1 cellular context compared by ENCODE assay signal in the genomic region with DNA sequence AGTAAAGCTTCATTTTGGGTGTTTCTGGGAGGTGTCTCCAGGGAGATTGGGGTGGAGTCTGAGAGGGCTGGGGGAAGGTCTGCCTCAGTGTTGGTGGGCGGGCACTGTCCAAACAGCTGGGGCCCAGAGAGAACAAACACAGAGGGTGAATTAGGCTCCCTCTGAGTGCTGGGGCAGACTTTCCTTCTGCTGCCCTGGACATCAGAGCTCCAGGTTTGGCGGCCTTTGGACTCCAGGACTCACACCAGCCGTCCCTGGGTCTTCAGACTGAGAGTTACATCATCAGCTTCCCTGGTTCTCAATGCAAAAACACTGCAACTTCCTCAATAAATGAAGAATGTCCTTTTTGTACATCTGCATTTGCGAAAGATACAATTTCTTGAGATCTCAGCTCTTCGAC.
TF ChIP-seq lines count a peak whose summit lies in the region.

No MANE protein-coding gene starts in this region.

TF ChIP-seq in HepG2, 621 proteins besides CTCF, POLR2A, EP300 and RAD21 (continued from another document and continues in another):
- TF ChIP-seq FOXK2 (IDR thresholded peaks at IDR 0.05) (no peak), STAT6 (CRISPR knock-in tag; IDR thresholded peaks at IDR 0.05; ENCODE audit: borderline replicate concordance) (no peak), SNRNP70 (IDR thresholded peaks at IDR 0.05; ENCODE audit: low read depth, low read length) (no peak), RXRB (CRISPR knock-in tag; IDR thresholded peaks at IDR 0.05; ENCODE audit: borderline replicate concordance) (peak; percentile 56; the same call in 1 of the 2 replicates), ZBTB38 (CRISPR knock-in tag; IDR thresholded peaks at IDR 0.05) (0 out of 2 replicates have a peak, but pooled peaks have one; percentile 17), ZNF572 (CRISPR knock-in tag; IDR thresholded peaks at IDR 0.05) (no peak), PAF1 (CRISPR knock-in tag; IDR thresholded peaks at IDR 0.05) (no peak), TEAD2 (CRISPR knock-in tag; IDR thresholded peaks at IDR 0.05) (no peak), ZNF430 (CRISPR knock-in tag; IDR thresholded peaks at IDR 0.05) (no peak), IRX3 (CRISPR knock-in tag; IDR thresholded peaks at IDR 0.05; ENCODE audit: borderline replicate concordance, low read depth) (no peak), BCL6 (CRISPR knock-in tag; IDR thresholded peaks at IDR 0.05) (peak; percentile 42; the same call in 1 of the 2 replicates), ZNF552 (CRISPR knock-in tag; IDR thresholded peaks at IDR 0.05; ENCODE audit: borderline replicate concordance) (no peak), ZNF788 (CRISPR knock-in tag; IDR thresholded peaks at IDR 0.05; ENCODE audit: borderline replicate concordance) (no peak), KLF16 (CRISPR knock-in tag; IDR thresholded peaks at IDR 0.05) (no peak), PLRG1 (conservative IDR thresholded peaks at IDR 0.05) (no peak), BRCA1 (CRISPR knock-in tag; IDR thresholded peaks at IDR 0.05) (no peak), THAP7 (CRISPR knock-in tag; IDR thresholded peaks at IDR 0.05) (no peak), JUNB (CRISPR knock-in tag; IDR thresholded peaks at IDR 0.05; ENCODE audit: borderline replicate concordance) (no peak), NRL (CRISPR knock-in tag; IDR thresholded peaks at IDR 0.05; ENCODE audit: borderline replicate concordance) (no peak), ZNF460 (CRISPR knock-in tag; IDR thresholded peaks at IDR 0.05; ENCODE audit: borderline replicate concordance) (no peak), NCOA2 (CRISPR knock-in tag; IDR thresholded peaks at IDR 0.05) (0 out of 2 replicates have a peak, but pooled peaks have one; percentile 17), MYNN (CRISPR knock-in tag; IDR thresholded peaks at IDR 0.05; ENCODE audit: low read depth) (no peak), XBP1 (CRISPR knock-in tag; IDR thresholded peaks at IDR 0.05) (no peak), FOXP1 (IDR thresholded peaks at IDR 0.05) (no peak), FOXP1 (CRISPR knock-in tag; IDR thresholded peaks at IDR 0.05) (peak; percentile 77), TAF15 (IDR thresholded peaks at IDR 0.05; ENCODE audit: low read depth, low read length, poor library complexity, severe bottlenecking) (no peak), RARG (CRISPR knock-in tag; IDR thresholded peaks at IDR 0.05; ENCODE audit: low read depth) (no peak), CEBPB (IDR thresholded peaks at IDR 0.05; ENCODE audit: borderline replicate concordance, low read depth, low read length) (peak; percentile 51; the same call in 1 of the 2 replicates), GLI4 (CRISPR knock-in tag; IDR thresholded peaks at IDR 0.05; ENCODE audit: borderline replicate concordance) (no peak), YEATS2 (CRISPR knock-in tag; IDR thresholded peaks at IDR 0.05; ENCODE audit: borderline replicate concordance) (no peak), ZNF263 (CRISPR knock-in tag; IDR thresholded peaks at IDR 0.05) (no peak), WIZ (CRISPR knock-in tag; IDR thresholded peaks at IDR 0.05) (no peak), RNF219 (CRISPR knock-in tag; IDR thresholded peaks at IDR 0.05) (no peak), ZNF549 (CRISPR knock-in tag; IDR thresholded peaks at IDR 0.05) (peak; percentile 29; the same call in 1 of the 2 replicates)
- TF ChIP-seq, protein P1, sequence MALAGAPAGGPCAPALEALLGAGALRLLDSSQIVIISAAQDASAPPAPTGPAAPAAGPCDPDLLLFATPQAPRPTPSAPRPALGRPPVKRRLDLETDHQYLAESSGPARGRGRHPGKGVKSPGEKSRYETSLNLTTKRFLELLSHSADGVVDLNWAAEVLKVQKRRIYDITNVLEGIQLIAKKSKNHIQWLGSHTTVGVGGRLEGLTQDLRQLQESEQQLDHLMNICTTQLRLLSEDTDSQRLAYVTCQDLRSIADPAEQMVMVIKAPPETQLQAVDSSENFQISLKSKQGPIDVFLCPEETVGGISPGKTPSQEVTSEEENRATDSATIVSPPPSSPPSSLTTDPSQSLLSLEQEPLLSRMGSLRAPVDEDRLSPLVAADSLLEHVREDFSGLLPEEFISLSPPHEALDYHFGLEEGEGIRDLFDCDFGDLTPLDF (CRISPR knock-in tag; IDR thresholded peaks at IDR 0.05) = no peak
- TF ChIP-seq, protein P2, sequence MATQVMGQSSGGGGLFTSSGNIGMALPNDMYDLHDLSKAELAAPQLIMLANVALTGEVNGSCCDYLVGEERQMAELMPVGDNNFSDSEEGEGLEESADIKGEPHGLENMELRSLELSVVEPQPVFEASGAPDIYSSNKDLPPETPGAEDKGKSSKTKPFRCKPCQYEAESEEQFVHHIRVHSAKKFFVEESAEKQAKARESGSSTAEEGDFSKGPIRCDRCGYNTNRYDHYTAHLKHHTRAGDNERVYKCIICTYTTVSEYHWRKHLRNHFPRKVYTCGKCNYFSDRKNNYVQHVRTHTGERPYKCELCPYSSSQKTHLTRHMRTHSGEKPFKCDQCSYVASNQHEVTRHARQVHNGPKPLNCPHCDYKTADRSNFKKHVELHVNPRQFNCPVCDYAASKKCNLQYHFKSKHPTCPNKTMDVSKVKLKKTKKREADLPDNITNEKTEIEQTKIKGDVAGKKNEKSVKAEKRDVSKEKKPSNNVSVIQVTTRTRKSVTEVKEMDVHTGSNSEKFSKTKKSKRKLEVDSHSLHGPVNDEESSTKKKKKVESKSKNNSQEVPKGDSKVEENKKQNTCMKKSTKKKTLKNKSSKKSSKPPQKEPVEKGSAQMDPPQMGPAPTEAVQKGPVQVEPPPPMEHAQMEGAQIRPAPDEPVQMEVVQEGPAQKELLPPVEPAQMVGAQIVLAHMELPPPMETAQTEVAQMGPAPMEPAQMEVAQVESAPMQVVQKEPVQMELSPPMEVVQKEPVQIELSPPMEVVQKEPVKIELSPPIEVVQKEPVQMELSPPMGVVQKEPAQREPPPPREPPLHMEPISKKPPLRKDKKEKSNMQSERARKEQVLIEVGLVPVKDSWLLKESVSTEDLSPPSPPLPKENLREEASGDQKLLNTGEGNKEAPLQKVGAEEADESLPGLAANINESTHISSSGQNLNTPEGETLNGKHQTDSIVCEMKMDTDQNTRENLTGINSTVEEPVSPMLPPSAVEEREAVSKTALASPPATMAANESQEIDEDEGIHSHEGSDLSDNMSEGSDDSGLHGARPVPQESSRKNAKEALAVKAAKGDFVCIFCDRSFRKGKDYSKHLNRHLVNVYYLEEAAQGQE (IDR thresholded peaks at IDR 0.05; ENCODE audit: borderline replicate concordance in 1 of 2, low read depth in 1 of 2, low read length in 2 of 2) = no peak
- TF ChIP-seq, protein P3, sequence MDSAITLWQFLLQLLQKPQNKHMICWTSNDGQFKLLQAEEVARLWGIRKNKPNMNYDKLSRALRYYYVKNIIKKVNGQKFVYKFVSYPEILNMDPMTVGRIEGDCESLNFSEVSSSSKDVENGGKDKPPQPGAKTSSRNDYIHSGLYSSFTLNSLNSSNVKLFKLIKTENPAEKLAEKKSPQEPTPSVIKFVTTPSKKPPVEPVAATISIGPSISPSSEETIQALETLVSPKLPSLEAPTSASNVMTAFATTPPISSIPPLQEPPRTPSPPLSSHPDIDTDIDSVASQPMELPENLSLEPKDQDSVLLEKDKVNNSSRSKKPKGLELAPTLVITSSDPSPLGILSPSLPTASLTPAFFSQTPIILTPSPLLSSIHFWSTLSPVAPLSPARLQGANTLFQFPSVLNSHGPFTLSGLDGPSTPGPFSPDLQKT (CRISPR knock-in tag; IDR thresholded peaks at IDR 0.05; ENCODE audit: borderline replicate concordance) = no peak
- TF ChIP-seq, protein P4, sequence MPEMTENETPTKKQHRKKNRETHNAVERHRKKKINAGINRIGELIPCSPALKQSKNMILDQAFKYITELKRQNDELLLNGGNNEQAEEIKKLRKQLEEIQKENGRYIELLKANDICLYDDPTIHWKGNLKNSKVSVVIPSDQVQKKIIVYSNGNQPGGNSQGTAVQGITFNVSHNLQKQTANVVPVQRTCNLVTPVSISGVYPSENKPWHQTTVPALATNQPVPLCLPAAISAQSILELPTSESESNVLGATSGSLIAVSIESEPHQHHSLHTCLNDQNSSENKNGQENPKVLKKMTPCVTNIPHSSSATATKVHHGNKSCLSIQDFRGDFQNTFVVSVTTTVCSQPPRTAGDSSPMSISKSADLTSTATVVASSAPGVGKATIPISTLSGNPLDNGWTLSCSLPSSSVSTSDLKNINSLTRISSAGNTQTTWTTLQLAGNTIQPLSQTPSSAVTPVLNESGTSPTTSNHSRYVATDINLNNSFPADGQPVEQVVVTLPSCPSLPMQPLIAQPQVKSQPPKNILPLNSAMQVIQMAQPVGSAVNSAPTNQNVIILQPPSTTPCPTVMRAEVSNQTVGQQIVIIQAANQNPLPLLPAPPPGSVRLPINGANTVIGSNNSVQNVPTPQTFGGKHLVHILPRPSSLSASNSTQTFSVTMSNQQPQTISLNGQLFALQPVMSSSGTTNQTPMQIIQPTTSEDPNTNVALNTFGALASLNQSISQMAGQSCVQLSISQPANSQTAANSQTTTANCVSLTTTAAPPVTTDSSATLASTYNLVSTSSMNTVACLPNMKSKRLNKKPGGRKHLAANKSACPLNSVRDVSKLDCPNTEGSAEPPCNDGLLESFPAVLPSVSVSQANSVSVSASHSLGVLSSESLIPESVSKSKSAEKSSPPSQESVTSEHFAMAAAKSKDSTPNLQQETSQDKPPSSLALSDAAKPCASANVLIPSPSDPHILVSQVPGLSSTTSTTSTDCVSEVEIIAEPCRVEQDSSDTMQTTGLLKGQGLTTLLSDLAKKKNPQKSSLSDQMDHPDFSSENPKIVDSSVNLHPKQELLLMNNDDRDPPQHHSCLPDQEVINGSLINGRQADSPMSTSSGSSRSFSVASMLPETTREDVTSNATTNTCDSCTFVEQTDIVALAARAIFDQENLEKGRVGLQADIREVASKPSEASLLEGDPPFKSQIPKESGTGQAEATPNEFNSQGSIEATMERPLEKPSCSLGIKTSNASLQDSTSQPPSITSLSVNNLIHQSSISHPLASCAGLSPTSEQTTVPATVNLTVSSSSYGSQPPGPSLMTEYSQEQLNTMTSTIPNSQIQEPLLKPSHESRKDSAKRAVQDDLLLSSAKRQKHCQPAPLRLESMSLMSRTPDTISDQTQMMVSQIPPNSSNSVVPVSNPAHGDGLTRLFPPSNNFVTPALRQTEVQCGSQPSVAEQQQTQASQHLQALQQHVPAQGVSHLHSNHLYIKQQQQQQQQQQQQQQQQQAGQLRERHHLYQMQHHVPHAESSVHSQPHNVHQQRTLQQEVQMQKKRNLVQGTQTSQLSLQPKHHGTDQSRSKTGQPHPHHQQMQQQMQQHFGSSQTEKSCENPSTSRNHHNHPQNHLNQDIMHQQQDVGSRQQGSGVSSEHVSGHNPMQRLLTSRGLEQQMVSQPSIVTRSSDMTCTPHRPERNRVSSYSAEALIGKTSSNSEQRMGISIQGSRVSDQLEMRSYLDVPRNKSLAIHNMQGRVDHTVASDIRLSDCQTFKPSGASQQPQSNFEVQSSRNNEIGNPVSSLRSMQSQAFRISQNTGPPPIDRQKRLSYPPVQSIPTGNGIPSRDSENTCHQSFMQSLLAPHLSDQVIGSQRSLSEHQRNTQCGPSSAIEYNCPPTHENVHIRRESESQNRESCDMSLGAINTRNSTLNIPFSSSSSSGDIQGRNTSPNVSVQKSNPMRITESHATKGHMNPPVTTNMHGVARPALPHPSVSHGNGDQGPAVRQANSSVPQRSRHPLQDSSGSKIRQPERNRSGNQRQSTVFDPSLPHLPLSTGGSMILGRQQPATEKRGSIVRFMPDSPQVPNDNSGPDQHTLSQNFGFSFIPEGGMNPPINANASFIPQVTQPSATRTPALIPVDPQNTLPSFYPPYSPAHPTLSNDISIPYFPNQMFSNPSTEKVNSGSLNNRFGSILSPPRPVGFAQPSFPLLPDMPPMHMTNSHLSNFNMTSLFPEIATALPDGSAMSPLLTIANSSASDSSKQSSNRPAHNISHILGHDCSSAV (CRISPR knock-in tag; IDR thresholded peaks at IDR 0.05; ENCODE audit: borderline replicate concordance) = no peak
